Comparison of ENCODE assay signal across 1 cellular context in genomic region chr13:92843549-92843948, GRCh38.
TF ChIP-seq lines count a peak whose summit lies in the region.

No MANE protein-coding gene starts in this region.

TF ChIP-seq in GM12878, 131 proteins besides CTCF, POLR2A, EP300 and RAD21 (continued from another document):
- TF ChIP-seq ATF2 (IDR thresholded peaks at IDR 0.05; ENCODE audit: low read length) (no peak), ATF7 (IDR thresholded peaks at IDR 0.05; ENCODE audit: low read depth) (peak; percentile 71), STAT3 (IDR thresholded peaks at IDR 0.05; ENCODE audit: low read depth, low read length) (no peak)
